In genomic region chr20:3218307-3218988, GRCh38 we compare ENCODE assay signal across 9 cellular contexts. TPM values are rescaled to one million over a fixed set of nuclear protein-coding genes. Genes with fewer than 3 reads are reported as not detected.
A peak's percentile ranks its signal among the peaks of the same experiment; 100 is the strongest.
DNase-seq lines count a peak whose midpoint lies in the region; ATAC-seq and TF ChIP-seq lines count a peak whose summit lies in the region.
"Had no signal": no experiment of that assay in that cellular context is flagged by ENCODE, and none has a peak within 500 bp of the region (broad histone marks: within the 10 kb centered on the region; RNA-seq: fewer than 3 reads in every experiment).

No MANE protein-coding gene starts in this region.

- H3K18ac ChIP-seq in trophoblast cell (ENCODE audit: low read length) = no peak overlapping the region

- no peak overlapping the region for H4K91ac ChIP-seq in trophoblast cell (ENCODE audit: low read depth, low read length)

- DNase-seq in D341Med (ENCODE audit: low spot score) (peak; percentile 94), GM23338 (ENCODE audit: low spot score) (peak; percentile 88), NCI-H526 treated with DMSO at 0.1 percent for 48 hours (lab: John Stamatoyannopoulos, UW) (peak; percentile 51), fibroblast of pulmonary artery (ENCODE audit: low read depth) (no peak), trophoblast cell (peak; percentile 40 to 78), vagina (ENCODE audit: extremely low spot score in 2 of 2) (no peak), DMS79 (lab: John Stamatoyannopoulos, UW) (no peak)
- DNase-seq in activated T-cell treated with anti-CD3 and anti-CD28 coated beads, Interleukin-2, amount 50 U/mL, for 24 hours = peak; percentile 87

- peaks cover 9% of the 10 kb centered on the region; the same call in 1 of the 2 replicates for H4K20me1 ChIP-seq in GM23338 (replicated peaks; ENCODE audit: insufficient read depth)

- H3K14ac ChIP-seq in trophoblast cell (ENCODE audit: low read length) = no peak overlapping the region

- no peak overlapping the region for H3K23ac ChIP-seq in trophoblast cell (ENCODE audit: low read length)

- H3K9me3 Mint-ChIP-seq in GM23338 = no peaks in the 10 kb centered on the region
- no peaks in the 10 kb centered on the region for H3K9me3 Mint-ChIP-seq in activated T-cell treated with anti-CD3 and anti-CD28 coated beads, Interleukin-2, amount 50 U/mL, for 24 hours

- no peak overlapping the region for H3K4me3 ChIP-seq in GM23338
- H3K4me3 ChIP-seq in fibroblast of pulmonary artery (replicated peaks; ENCODE audit: low read depth, low read length) = no peak overlapping the region
- H3K4me3 ChIP-seq in trophoblast cell (ENCODE audit: low read depth, low read length) = no peak overlapping the region
- no peak overlapping the region for H3K4me3 ChIP-seq in vagina
- H3K4me3 ChIP-seq: SJCRH30 had no signal

- no peak for TF ChIP-seq POLR2A in vagina (IDR thresholded peaks at IDR 0.05)

- H3K9me2 ChIP-seq in GM23338 (ENCODE audit: insufficient read depth) = no peaks in the 10 kb centered on the region

- peak; percentile 97 for ATAC-seq in GM23338

- H3K27me3 Mint-ChIP-seq in GM23338 (ENCODE audit: insufficient read depth, low read depth, poor library complexity) = no peaks in the 10 kb centered on the region
- H3K27me3 Mint-ChIP-seq in activated T-cell treated with anti-CD3 and anti-CD28 coated beads, Interleukin-2, amount 50 U/mL, for 24 hours = no peaks in the 10 kb centered on the region

- H3K9ac ChIP-seq in trophoblast cell (ENCODE audit: low read length) = no peak overlapping the region

- H3K79me1 ChIP-seq in trophoblast cell (ENCODE audit: low read length) = no peaks in the 10 kb centered on the region

- H3K27me3 ChIP-seq in GM23338 (ENCODE audit: insufficient read depth) (no peaks in the 10 kb centered on the region), trophoblast cell (ENCODE audit: insufficient read depth, low read length) (no peaks in the 10 kb centered on the region), vagina (no peaks in the 10 kb centered on the region)
- H3K27me3 ChIP-seq: SJCRH30 had no signal

- no CpG with 5 or more reads among the region's 30 CpGs for WGBS in trophoblast cell (ENCODE audit: extremely low coverage, insufficient coverage, insufficient read length)

- no peak overlapping the region for H3K4ac ChIP-seq in trophoblast cell (ENCODE audit: low read depth, low read length)

- H2BK5ac ChIP-seq in trophoblast cell (ENCODE audit: low read depth, low read length, poor library complexity) = no peak overlapping the region

- H4K12ac ChIP-seq in trophoblast cell (ENCODE audit: low read depth, low read length) = peak overlapping the region; percentile 39

- no peaks in the 10 kb centered on the region for H3K79me2 ChIP-seq in GM23338 (replicated peaks; ENCODE audit: insufficient read depth)
- H3K79me2 ChIP-seq in trophoblast cell (ENCODE audit: control insufficient read depth, insufficient read depth, low read length, poor library complexity) = no peaks in the 10 kb centered on the region

- H2AK5ac ChIP-seq in trophoblast cell (ENCODE audit: low read length) = no peak overlapping the region

- H3K4me3 Mint-ChIP-seq in GM23338 = no peak overlapping the region
- H3K4me3 Mint-ChIP-seq in activated T-cell treated with anti-CD3 and anti-CD28 coated beads, Interleukin-2, amount 50 U/mL, for 24 hours = no peak overlapping the region

- H3K9me3 ChIP-seq in trophoblast cell (ENCODE audit: insufficient read depth, low read depth, low read length) (peaks cover 2% of the 10 kb centered on the region), vagina (no peaks in the 10 kb centered on the region)
- H3K9me3 ChIP-seq: SJCRH30 had no signal

- peaks cover 9% of the 10 kb centered on the region; the same call in 1 of the 2 replicates for H3F3A ChIP-seq in GM23338 (replicated peaks; ENCODE audit: low read depth)

- peaks cover 5% of the 10 kb centered on the region; the same call in 1 of the 3 replicates for H3K4me1 Mint-ChIP-seq in GM23338
- peaks cover 21% of the 10 kb centered on the region for H3K4me1 Mint-ChIP-seq in activated T-cell treated with anti-CD3 and anti-CD28 coated beads, Interleukin-2, amount 50 U/mL, for 24 hours (ENCODE audit: low read depth)

- H3K36me3 ChIP-seq in GM23338 (ENCODE audit: insufficient read depth) (peaks cover 17% of the 10 kb centered on the region), trophoblast cell (ENCODE audit: control insufficient read depth in 1 of 2, insufficient read depth in 2 of 2, low read length in 2 of 2) (peaks cover 38 to 40% of the 10 kb centered on the region in 2 experiments), vagina (peaks cover 0 to 31% of the 10 kb centered on the region in 2 donors)

- no peak overlapping the region for H4K8ac ChIP-seq in trophoblast cell (ENCODE audit: low read depth, low read length)

- no peak overlapping the region for H2BK120ac ChIP-seq in trophoblast cell (ENCODE audit: insufficient read depth, low read length, poor library complexity)

- peaks cover 47% of the 10 kb centered on the region for H3K36me3 Mint-ChIP-seq in GM23338 (ENCODE audit: low read depth)
- H3K36me3 Mint-ChIP-seq in activated T-cell treated with anti-CD3 and anti-CD28 coated beads, Interleukin-2, amount 50 U/mL, for 24 hours (ENCODE audit: low read depth) = peaks cover 80% of the 10 kb centered on the region

- H3K4me1 ChIP-seq in GM23338 (ENCODE audit: insufficient read depth) (no peaks in the 10 kb centered on the region), trophoblast cell (ENCODE audit: control insufficient read depth in 1 of 2, insufficient read depth in 2 of 2, low read length in 2 of 2) (peaks cover 0 to 2% of the 10 kb centered on the region in 2 experiments), vagina (peaks cover 9% of the 10 kb centered on the region)

- H3K27ac ChIP-seq in GM23338 (ENCODE audit: low read depth) (no peak overlapping the region), trophoblast cell (ENCODE audit: low read depth, low read length) (no peak overlapping the region), vagina (no peak overlapping the region)
- H3K27ac ChIP-seq: SJCRH30 had no signal

- H2AFZ ChIP-seq in GM23338 (no peak overlapping the region), trophoblast cell (ENCODE audit: insufficient read depth, low read length, poor library complexity) (no peak overlapping the region)

- intact Hi-C loops in vagina (cut with DNase I) = no loop called here

- H3K4me2 ChIP-seq in GM23338 (0 out of 2 replicates have a peak overlapping the region, but pooled peaks have one; percentile 32), trophoblast cell (ENCODE audit: low read length) (no peak overlapping the region)

- no peak overlapping the region for H3K27ac Mint-ChIP-seq in GM23338
- no peak overlapping the region for H3K27ac Mint-ChIP-seq in activated T-cell treated with anti-CD3 and anti-CD28 coated beads, Interleukin-2, amount 50 U/mL, for 24 hours

- TF ChIP-seq CTCF in GM23338 (conservative IDR thresholded peaks at IDR 0.05; ENCODE audit: low read depth in 2 of 2) = peak; percentile 90 to 95
- peak; percentile 58 for TF ChIP-seq CTCF in fibroblast of pulmonary artery (IDR thresholded peaks at IDR 0.05; ENCODE audit: low read length, missing control alignments)
- peak; percentile 51 to 87 (median 76) for TF ChIP-seq CTCF in vagina (IDR thresholded peaks at IDR 0.05)

- no peak overlapping the region for H2BK12ac ChIP-seq in trophoblast cell (ENCODE audit: low read length)

TF ChIP-seq in GM23338, 12 proteins besides CTCF, POLR2A, EP300 and RAD21:
- TF ChIP-seq POLR2AphosphoS5 (IDR thresholded peaks at IDR 0.05; ENCODE audit: low read depth) (0 out of 2 replicates have a peak, but pooled peaks have one; percentile 32), EZH2phosphoT487 (IDR thresholded peaks at IDR 0.05; ENCODE audit: unreplicated experiment) (no peak)

RNA-seq across cellular contexts. Expression of gene ITPA, which starts 9.2 kb away (rescaled TPM):
- total RNA-seq in GM23338 (2014; rRNA removed; shearing (Covaris generic)) = 45.3 and 57.5 TPM in 2 replicates
- 81.7 and 86.6 TPM in 2 replicates for polyA plus RNA-seq in GM23338 (2016; fragmentation: Nextera tagmentation; extraction: Ambion mirVana)
- 39.0 and 40.4 TPM in 2 replicates for polyA plus RNA-seq in trophoblast cell (2013)
- total RNA-seq in vagina = 52.5 TPM

RNA-seq across cellular contexts. Expression of gene DDRGK1, which starts 14.0 kb away (rescaled TPM):
- 34.8 and 44.0 TPM in 2 replicates for total RNA-seq in GM23338 (2014; rRNA removed; shearing (Covaris generic))
- polyA plus RNA-seq in GM23338 (2016; fragmentation: Nextera tagmentation; extraction: Ambion mirVana) = 35.7 and 45.5 TPM in 2 replicates
- 43.7 and 45.6 TPM in 2 replicates for polyA plus RNA-seq in trophoblast cell (2013)
- total RNA-seq in vagina = 61.4 TPM

RNA-seq across cellular contexts. Expression of gene SLC4A11, which starts 20.5 kb away (rescaled TPM):
- total RNA-seq in GM23338 (2014; rRNA removed; shearing (Covaris generic)) = 12.1 and 17.1 TPM in 2 replicates
- polyA plus RNA-seq in GM23338 (2016; fragmentation: Nextera tagmentation; extraction: Ambion mirVana) = 10.8 and 14.8 TPM in 2 replicates
- 3.6 and 4.4 TPM in 2 replicates for polyA plus RNA-seq in trophoblast cell (2013)
- 4.9 TPM for total RNA-seq in vagina

RNA-seq across cellular contexts. Expression of gene LZTS3, which starts 45.1 kb away (rescaled TPM):
- 29.4 and 40.7 TPM in 2 replicates for total RNA-seq in GM23338 (2014; rRNA removed; shearing (Covaris generic))
- 9.7 and 10.7 TPM in 2 replicates for polyA plus RNA-seq in GM23338 (2016; fragmentation: Nextera tagmentation; extraction: Ambion mirVana)
- polyA plus RNA-seq in trophoblast cell (2013) = 5.7 and 6.3 TPM in 2 replicates
- total RNA-seq in vagina = 12.8 TPM

RNA-seq across cellular contexts. Expression of gene FASTKD5, which starts 58.8 kb away (rescaled TPM):
- total RNA-seq in GM23338 (2014; rRNA removed; shearing (Covaris generic)) = 30.7 and 32.8 TPM in 2 replicates
- polyA plus RNA-seq in GM23338 (2016; fragmentation: Nextera tagmentation; extraction: Ambion mirVana) = 12.2 and 12.9 TPM in 2 replicates
- polyA plus RNA-seq in trophoblast cell (2013) = 12.4 and 13.3 TPM in 2 replicates
- total RNA-seq in vagina = 10.3 TPM

Comparison
In these comparisons a context has a peak if more than half of its experiments do, and no peak if none do; other contexts are left out.
1. DNase-seq: peak in D341Med (single experiment), GM23338 (single experiment), NCI-H526 treated with DMSO at 0.1 percent for 48 hours (single experiment), activated T-cell treated with anti-CD3 and anti-CD28 coated beads, Interleukin-2, amount 50 U/mL, for 24 hours (single experiment) and trophoblast cell (2 of 2); none in fibroblast of pulmonary artery (single experiment), vagina (0 of 2) and DMS79 (single experiment).
2. Peak in every context shown above with its lines, with median percentiles within 50 percentile points of each other: CTCF ChIP-seq.